Comparison of ENCODE assay signal across 15 cellular contexts in the genomic region with DNA sequence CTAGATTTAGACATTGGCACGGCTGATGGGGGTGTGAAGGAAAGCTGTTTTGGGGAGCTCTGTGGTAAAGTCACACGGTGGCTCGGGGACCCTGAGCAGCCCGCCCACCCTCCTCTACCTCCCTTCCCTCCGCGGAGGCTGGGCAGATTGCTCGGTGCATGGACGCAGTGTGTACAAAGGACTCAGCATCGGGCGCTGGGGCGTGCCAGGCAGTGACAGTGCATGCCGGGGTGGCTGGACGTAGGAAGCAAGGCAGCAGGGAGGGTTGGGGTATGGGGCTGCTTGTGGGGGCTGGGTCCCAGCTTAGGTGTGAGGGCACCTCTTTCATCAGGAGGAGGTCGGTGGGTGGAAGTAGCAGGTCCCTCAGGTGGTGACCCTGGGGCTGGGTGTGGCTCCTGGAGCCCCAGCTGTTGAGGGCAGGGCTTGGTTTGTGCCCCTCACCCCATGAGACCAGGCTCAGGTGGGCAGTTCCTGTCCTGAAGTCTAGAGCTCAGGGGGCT.
DNase-seq lines count a peak whose midpoint lies in the region; ATAC-seq and TF ChIP-seq lines count a peak whose summit lies in the region.
"Had no signal": no experiment of that assay in that cellular context is flagged by ENCODE, and none has a peak within 500 bp of the region (broad histone marks: within the 10 kb centered on the region; RNA-seq: fewer than 3 reads in every experiment).

No MANE protein-coding gene starts in this region.

- no peaks in the 10 kb centered on the region for H3K36me3 ChIP-seq in BLaER1
- H3K36me3 ChIP-seq in Loucy (ENCODE audit: insufficient read depth, low read length): no peaks in the 10 kb centered on the region
- no peaks in the 10 kb centered on the region for H3K36me3 ChIP-seq in neuronal stem cell (replicated peaks in 1 of 2; ENCODE audit: control insufficient read depth in 2 of 2, insufficient read depth in 2 of 2, low read length in 2 of 2)

- no peak overlapping the region for H3K14ac ChIP-seq in neuronal stem cell (ENCODE audit: low read length)

- H3K9me2 ChIP-seq in Loucy (replicated peaks; ENCODE audit: low read depth, low read length): no peaks in the 10 kb centered on the region

- H4K20me1 ChIP-seq in BLaER1 (no peaks in the 10 kb centered on the region), Loucy (ENCODE audit: insufficient read depth, low read length, poor library complexity, severe bottlenecking) (no peaks in the 10 kb centered on the region)

- H3K9me3 ChIP-seq in BLaER1: no peaks in the 10 kb centered on the region
- no peaks in the 10 kb centered on the region for H3K9me3 ChIP-seq in Loucy (ENCODE audit: insufficient read depth, low read depth, low read length)
- no peaks in the 10 kb centered on the region for H3K9me3 ChIP-seq in neuronal stem cell (replicated peaks in 1 of 2; ENCODE audit: control insufficient read depth in 2 of 2, insufficient read depth in 1 of 2, low read depth in 1 of 2, low read length in 2 of 2)

- H3K27me3 ChIP-seq in BLaER1 (no peaks in the 10 kb centered on the region), Loucy (ENCODE audit: insufficient read depth, low read length, poor library complexity, severe bottlenecking) (no peaks in the 10 kb centered on the region), neuronal stem cell (ENCODE audit: control insufficient read depth in 3 of 3, insufficient read depth in 3 of 3, low read depth in 1 of 3, low read length in 3 of 3) (peaks cover 0 to 28% (median 0%) of the 10 kb centered on the region in 3 experiments)

- H3F3A ChIP-seq in Loucy (ENCODE audit: low read depth): peaks cover 16% of the 10 kb centered on the region

- peak overlapping the region; percentile 48 for H2AK5ac ChIP-seq in neuronal stem cell (ENCODE audit: low read depth, low read length)

- H3K27me3 Mint-ChIP-seq in osteocyte (ENCODE audit: unreplicated experiment): no peaks in the 10 kb centered on the region
- H3K27me3 Mint-ChIP-seq: CD4-positive, CD25-positive, alpha-beta regulatory T cell had no signal

- H2AFZ ChIP-seq in Loucy (ENCODE audit: low read length): no peak overlapping the region
- H2AFZ ChIP-seq in neuronal stem cell (ENCODE audit: low read length): no peak overlapping the region

- no peak overlapping the region for H3K18ac ChIP-seq in neuronal stem cell (ENCODE audit: low read length)

- DNase-seq in left colon (peak in 1 of 2 donors; percentile 68), neuronal stem cell (ENCODE audit: low spot score) (no peak), NCI-H774 (lab: John Stamatoyannopoulos, UW) (no peak), osteocyte (ENCODE audit: extremely low spot score, unreplicated experiment) (no peak), NCI-H187 (lab: John Stamatoyannopoulos, UW) (no peak)
- DNase-seq: CD4-positive, CD25-positive, alpha-beta regulatory T cell; NCI-H146; NCI-H2029 treated with DMSO at 0.1 percent for 48 hours; NCI-H2171 treated with DMSO at 0.1 percent for 48 hours; NCI-H524 treated with DMSO at 0.1 percent for 48 hours; PC-3; RPMI8226 had no signal

- H3K27ac Mint-ChIP-seq in osteocyte (ENCODE audit: unreplicated experiment): no peak overlapping the region
- H3K27ac Mint-ChIP-seq: CD4-positive, CD25-positive, alpha-beta regulatory T cell had no signal

- H4K91ac ChIP-seq in neuronal stem cell (ENCODE audit: low read depth, low read length, poor library complexity): no peak overlapping the region

- H3K9me3 Mint-ChIP-seq in osteocyte (ENCODE audit: unreplicated experiment): no peaks in the 10 kb centered on the region
- H3K9me3 Mint-ChIP-seq: CD4-positive, CD25-positive, alpha-beta regulatory T cell had no signal

- no peak overlapping the region for H3K4me3 Mint-ChIP-seq in osteocyte (ENCODE audit: unreplicated experiment)
- H3K4me3 Mint-ChIP-seq: CD4-positive, CD25-positive, alpha-beta regulatory T cell had no signal

- peak overlapping the region; percentile 98 for H3K4me2 ChIP-seq in BLaER1
- peak overlapping the region; percentile 30 for H3K4me2 ChIP-seq in Loucy (ENCODE audit: low read depth, low read length, poor library complexity, severe bottlenecking)
- no peak overlapping the region for H3K4me2 ChIP-seq in neuronal stem cell (ENCODE audit: insufficient read depth, low read length, poor library complexity, severe bottlenecking)

- peak overlapping the region; percentile 23 for H3K9ac ChIP-seq in BLaER1
- peak overlapping the region; percentile 98 for H3K9ac ChIP-seq in Loucy (ENCODE audit: low read depth, low read length, poor library complexity, severe bottlenecking)
- no peak overlapping the region for H3K9ac ChIP-seq in neuronal stem cell (ENCODE audit: low read depth, low read length, poor library complexity)

- peaks cover 100% of the 10 kb centered on the region for H3K4me1 ChIP-seq in BLaER1
- H3K4me1 ChIP-seq in Loucy (ENCODE audit: insufficient read depth, low read length, poor library complexity, severe bottlenecking): peaks cover 89% of the 10 kb centered on the region
- H3K4me1 ChIP-seq in neuronal stem cell (ENCODE audit: control insufficient read depth in 2 of 2, insufficient read depth in 1 of 2, low read depth in 1 of 2, low read length in 2 of 2): peaks cover 5 to 35% of the 10 kb centered on the region in 2 donors

- H3K27ac ChIP-seq in BLaER1 (peak overlapping the region; percentile 51), neuronal stem cell (replicated peaks; ENCODE audit: low read length) (no peak overlapping the region)

- peak overlapping the region; percentile 10 for H2BK5ac ChIP-seq in neuronal stem cell (ENCODE audit: low read length)

- H3K36me3 Mint-ChIP-seq in osteocyte (ENCODE audit: unreplicated experiment): no peaks in the 10 kb centered on the region
- H3K36me3 Mint-ChIP-seq: CD4-positive, CD25-positive, alpha-beta regulatory T cell had no signal

- H3K23ac ChIP-seq in neuronal stem cell (ENCODE audit: low read depth, low read length, poor library complexity): no peak overlapping the region

- H3K4me3 ChIP-seq in BLaER1 (no peak overlapping the region), Loucy (ENCODE audit: low read length, poor library complexity, severe bottlenecking) (no peak overlapping the region), neuronal stem cell (ENCODE audit: low read length in 2 of 2) (peak overlapping the region in 1 of 2 donors; percentile 29)

- whole genome bisulfite sequencing in neuronal stem cell (ENCODE audit: extremely low coverage in 2 of 2, insufficient read length in 2 of 2, insufficient replicate concordance in 1 of 2), 2 donors: no CpG with 5 or more reads among the region's 14 CpGs

- H2BK15ac ChIP-seq in neuronal stem cell (ENCODE audit: low read length): no peak overlapping the region

- H3K79me1 ChIP-seq in neuronal stem cell (ENCODE audit: low read depth, low read length): no peaks in the 10 kb centered on the region

- no peak overlapping the region for H4K8ac ChIP-seq in neuronal stem cell (ENCODE audit: low read depth, low read length)

- peaks cover 14% of the 10 kb centered on the region for H3K4me1 Mint-ChIP-seq in osteocyte (ENCODE audit: unreplicated experiment)

- no peak overlapping the region for H2BK120ac ChIP-seq in neuronal stem cell (ENCODE audit: low read depth, low read length)

- TF ChIP-seq CTCF in Loucy (conservative IDR thresholded peaks at IDR 0.05; ENCODE audit: low read length) (no peak), osteocyte (IDR thresholded peaks at IDR 0.05) (no peak)

- peaks cover 43% of the 10 kb centered on the region for H3K79me2 ChIP-seq in Loucy (ENCODE audit: insufficient read depth, low read length)

- H3K4ac ChIP-seq in neuronal stem cell (ENCODE audit: low read length): no peak overlapping the region

- no peak overlapping the region for H2BK12ac ChIP-seq in neuronal stem cell (ENCODE audit: low read length)

- ATAC-seq in left colon: peak; percentile 64
- ATAC-seq in HG03039 (IDR thresholded peaks at IDR 0.05; ENCODE audit: unreplicated experiment): no peak
- ATAC-seq: PC-3 had no signal

- intact Hi-C loops in left colon (cut with DNase I, micrococcal nuclease): no loop called here
